ENCODE assay signal across 8 cellular contexts in the genomic region with DNA sequence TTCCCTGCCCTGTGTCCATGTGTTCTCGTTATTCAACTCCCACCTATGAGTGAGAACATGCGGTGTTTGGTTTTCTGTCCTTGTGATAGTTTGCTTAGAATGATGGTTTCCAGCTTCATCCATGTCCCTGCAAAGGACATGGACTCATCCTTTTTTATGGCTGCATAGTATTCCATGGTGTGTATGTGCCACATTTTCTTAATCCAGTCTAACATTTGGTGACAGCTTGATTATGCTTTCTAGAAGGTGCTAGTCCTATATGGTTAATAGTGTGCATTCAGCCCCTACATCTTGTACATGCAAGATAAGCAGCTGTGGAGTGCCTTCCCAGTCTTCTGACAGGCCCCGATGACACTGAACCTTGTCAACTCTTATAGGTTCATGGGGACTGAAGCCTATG. TPM values are rescaled to one million over a fixed set of nuclear protein-coding genes. Genes with fewer than 3 reads are reported as not detected.
"Had no signal": no experiment of that assay in that cellular context is flagged by ENCODE, and none has a peak within 500 bp of the region (broad histone marks: within the 10 kb centered on the region; RNA-seq: fewer than 3 reads in every experiment).

No MANE protein-coding gene starts in this region.

RNA-seq across cellular contexts. Expression of a gene that starts 28.5 kb away (rescaled TPM):
- total RNA-seq: activated naive CD4-positive, alpha-beta T cell treated with anti-CD3 and anti-CD28 coated beads for 36 hours; activated naive CD8-positive, alpha-beta T cell treated with anti-CD3 and anti-CD28 coated beads for 36 hours; activated T-cell treated with anti-CD3 and anti-CD28 coated beads, Interleukin-2, amount 50 U/mL, for 4 hours; activated T-helper 1 cell treated with anti-CD3 and anti-CD28 coated beads, Interleukin-12 subunit alpha, Interleukin-12 subunit beta, Interleukin-2, Interleukin-4 antibody, amounts not matched to agents 30 ng/mL and 10 ng/mL and 1 ng/mL, durations not matched to agents 14 hours and 24 hours and 36 hours; activated T-helper 17 cell treated with anti-CD3 and anti-CD28 coated beads, Interleukin-2, amount 50 U/mL, for 72 hours; bronchial epithelial cell; cardiac muscle cell; chondrocyte had no signal
